In genomic region chr6:108133594-108134179, GRCh38 we compare ENCODE assay signal across 8 cellular contexts. TPM values are rescaled to one million over a fixed set of nuclear protein-coding genes. Genes with fewer than 3 reads are reported as not detected.
DNase-seq lines count a peak whose midpoint lies in the region; ATAC-seq, FAIRE-seq and TF ChIP-seq lines count a peak whose summit lies in the region.

No MANE protein-coding gene starts in this region.

- BruUV-seq in K562 (replicated peaks; lab: Mats Ljungman, UMichigan), result no TSS peak

- H3K9ac ChIP-seq in K562 (ENCODE audit: insufficient read depth in 1 of 2, low read depth in 2 of 2, low read length in 2 of 2), result peak overlapping the region in 1 of 2 experiments; percentile 84; a peak in 1 of 4 replicates

- TF ChIP-seq RAD21 in K562 (CRISPR knock-in tag; conservative IDR thresholded peaks at IDR 0.05 in 1 of 2, IDR thresholded peaks at IDR 0.05 in 1 of 2), result no peak

- H3K9me3 ChIP-seq in K562 (replicated peaks; ENCODE audit: control insufficient read depth, insufficient read depth, low read depth, low read length), result no peaks in the 10 kb centered on the region

- H3K4me2 ChIP-seq in K562 (ENCODE audit: insufficient read depth, low read length), result peak overlapping the region; percentile 45; the same call in 1 of the 2 replicates

- H3K27me3 ChIP-seq in BJ (ENCODE audit: control insufficient read depth, insufficient read depth, low read length) (peaks cover 7% of the 10 kb centered on the region; the same call in 1 of the 2 replicates), K562 (ENCODE audit: control insufficient read depth in 2 of 2, insufficient read depth in 2 of 2, low read length in 2 of 2) (peaks cover 26 to 45% of the 10 kb centered on the region in 2 experiments)

- no peaks in the 10 kb centered on the region for H3K79me2 ChIP-seq in K562 (ENCODE audit: control insufficient read depth, insufficient read depth, low read length)

- ATAC-seq in K562, result peak; percentile 92
- ATAC-seq in HG03045 (IDR thresholded peaks at IDR 0.05; ENCODE audit: unreplicated experiment), result no peak

- peak; percentile 9 for DNase-seq in BJ (ENCODE audit: low read depth)
- peak; percentile 59 for DNase-seq in HCEC 1CT
- DNase-seq in NCI-H82 treated with DMSO at 0.1 percent for 48 hours (lab: John Stamatoyannopoulos, UW; ENCODE audit: unreplicated experiment), result peak; percentile 25
- peak; percentile 36 to 51 (median 48) for DNase-seq in K562 (ENCODE audit: extremely low read depth in 1 of 4, low spot score in 3 of 4)
- peak; percentile 92 for DNase-seq in retina
- no peak for DNase-seq in foreskin melanocyte

- no peaks in the 10 kb centered on the region for H4K20me1 ChIP-seq in K562 (replicated peaks; ENCODE audit: control insufficient read depth, insufficient read depth, low read length)

- H3K27ac ChIP-seq in K562 (ENCODE audit: extremely low read depth, low read depth, low read length), result no peak overlapping the region

- no peak for TF ChIP-seq POLR2A in K562 (conservative IDR thresholded peaks at IDR 0.05)

- H3K36me3 ChIP-seq in BJ (ENCODE audit: control insufficient read depth, insufficient read depth, low read length) (no peaks in the 10 kb centered on the region), K562 (ENCODE audit: control insufficient read depth, insufficient read depth, low read length) (no peaks in the 10 kb centered on the region)

- H2AFZ ChIP-seq in K562 (ENCODE audit: low read depth, low read length), result peak overlapping the region; percentile 58

- in situ Hi-C loops in K562 (cut with MboI), result no loop called here

- no peaks in the 10 kb centered on the region for H3K9me1 ChIP-seq in K562 (ENCODE audit: control insufficient read depth, insufficient read depth, low read length)

- no peak for TF ChIP-seq CTCF in BJ (IDR thresholded peaks at IDR 0.05; ENCODE audit: insufficient read depth, low read depth, low read length)
- TF ChIP-seq CTCF in K562 (IDR thresholded peaks at IDR 0.05 in 2 of 3, conservative IDR thresholded peaks at IDR 0.05 in 1 of 3; ENCODE audit: insufficient read depth in 2 of 3, low read depth in 1 of 3, low read length in 3 of 3), result peak in 1 of 3 experiments; percentile 9; a peak in 1 of 6 replicates

- H3K4me1 ChIP-seq in K562 (replicated peaks in 1 of 2; ENCODE audit: control insufficient read depth in 2 of 2, insufficient read depth in 2 of 2, low read length in 2 of 2), result peaks cover 0 to 6% of the 10 kb centered on the region in 2 experiments; a peak in 2 of 5 replicates

- intact Hi-C loops in K562 (cut with micrococcal nuclease), result no loop called here

- CTCF ChIA-PET in BJ (lab: Yijun Ruan, JAX), result interaction anchor here (0.8 kb wide), 1 partner anchor 19 kb away, joined by 3 read pairs; no protein-coding TSS in a partner anchor
- CTCF ChIA-PET in K562 (lab: Yijun Ruan, JAX; ENCODE audit: low intra/inter-chr PET ratio), result no interaction called here

- H3K4me3 ChIP-seq in BJ (ENCODE audit: low read depth, low read length) (peak overlapping the region; percentile 37), K562 (0 out of 2 replicates have a peak overlapping the region, but pooled peaks have one; percentile 12), iPS-11a (ENCODE audit: low read depth, low read length) (peak overlapping the region; percentile 6)

- TF ChIP-seq EP300 in K562 (IDR thresholded peaks at IDR 0.05; ENCODE audit: low read length), result no peak

- 9% methylated on average over 28 of the region's 36 CpGs for WGBS in K562 (ENCODE audit: insufficient coverage, low coverage, missing lambda C conversion rate)

- POLR2A ChIA-PET in BJ (lab: Charles Lee), result no interaction called here
- POLR2A ChIA-PET in K562 (lab: Yijun Ruan, JAX), result interaction anchor here (0.7 to 0.9 kb wide), 2 partner anchors 13 to 29 kb away, joined by 3 to 4 read pairs; no protein-coding TSS in a partner anchor

- no peak for FAIRE-seq in K562 (lab: Jason Lieb, UNC)

TF ChIP-seq in K562, 482 proteins besides CTCF, POLR2A, EP300 and RAD21 (continues in another document):
- TF ChIP-seq TEAD1 (CRISPR knock-in tag; IDR thresholded peaks at IDR 0.05), result peak in 1 of 2 experiments; percentile 58; a peak in 2 of 4 replicates
- no peak for TF ChIP-seq SFPQ (IDR thresholded peaks at IDR 0.05; ENCODE audit: low read depth, low read length)
- TF ChIP-seq DPF2 (IDR thresholded peaks at IDR 0.05), result no peak
- TF ChIP-seq TEAD4 (IDR thresholded peaks at IDR 0.05; ENCODE audit: low read length), result 0 out of 2 replicates have a peak, but pooled peaks have one; percentile 11
- TF ChIP-seq TEAD4 (CRISPR knock-in tag; IDR thresholded peaks at IDR 0.05; ENCODE audit: borderline replicate concordance), result no peak
- TF ChIP-seq JUN (IDR thresholded peaks at IDR 0.05; ENCODE audit: borderline replicate concordance, low read depth, low read length), result 0 out of 2 replicates have a peak, but pooled peaks have one; percentile 24
- TF ChIP-seq JUN (CRISPR knock-in tag; IDR thresholded peaks at IDR 0.05; ENCODE audit: borderline replicate concordance), result no peak
- no peak for TF ChIP-seq ZSCAN32 (CRISPR knock-in tag; IDR thresholded peaks at IDR 0.05)
- TF ChIP-seq TAF7 (tag; IDR thresholded peaks at IDR 0.05), result no peak
- peak; percentile 47; the same call in 1 of the 2 replicates for TF ChIP-seq EGR1 (conservative IDR thresholded peaks at IDR 0.05)
- TF ChIP-seq MECOM (CRISPR knock-in tag; IDR thresholded peaks at IDR 0.05), result no peak
- TF ChIP-seq YY1 (IDR thresholded peaks at IDR 0.05; ENCODE audit: borderline replicate concordance in 1 of 3, control insufficient read depth in 1 of 3, extremely low read depth in 1 of 3, insufficient read depth in 3 of 3, insufficient read length in 1 of 3, insufficient replicate concordance in 2 of 3, low read depth in 1 of 3, low read length in 2 of 3), result no peak
- no peak for TF ChIP-seq ZNF23 (CRISPR knock-in tag; IDR thresholded peaks at IDR 0.05)
- TF ChIP-seq NRF1 (conservative IDR thresholded peaks at IDR 0.05 in 1 of 2, IDR thresholded peaks at IDR 0.05 in 1 of 2), result 0 out of 4 replicates have a peak, but pooled peaks of 1 of the 2 experiments have one; percentile 26

RNA-seq across cellular contexts. Expression of gene NR2E1, which starts 32.1 kb away (rescaled TPM):
- not detected in 2 replicates for polyA plus RNA-seq in BJ (2011; rRNA removed)
- polyA minus RNA-seq in BJ (2011; rRNA and poly(A)+ RNA removed), result not detected in 2 replicates
- total RNA-seq in K562 (2011; cell fraction: chromatin; rRNA removed; ENCODE audit: low replicate concordance), result not detected in 2 replicates
- total RNA-seq in K562 (2011; cell fraction: nucleolus; rRNA removed), result not detected in 2 replicates
- total RNA-seq in K562 (2011; cell fraction: nucleoplasm; rRNA removed), result not detected in 2 replicates
- not detected in 2 replicates for total RNA-seq in K562 (2014; rRNA removed)
- total RNA-seq in K562 (2014; rRNA removed; fragmentation: Illumina TruSeq; extraction: Trizol), result not detected in 2 replicates
- total RNA-seq in K562 (2015; rRNA removed; fragmentation: Illumina TruSeq; extraction: Trizol), result not detected in 2 replicates
- not detected in 2 replicates for total RNA-seq in K562 (2021)
- not detected in 2 replicates for polyA plus RNA-seq in K562 (2011; rRNA removed)
- polyA plus RNA-seq in K562 (2011; cell fraction: cytosol; rRNA removed), result not detected in 2 replicates
- polyA plus RNA-seq in K562 (2011; cell fraction: nucleus; rRNA removed), result not detected in 2 replicates
- not detected in 2 replicates for polyA plus RNA-seq in K562 (2012)
- not detected in 2 replicates for polyA plus RNA-seq in K562 (2014; fragmentation: Illumina TruSeq; extraction: Trizol)
- polyA plus RNA-seq in K562 (2014; fragmentation: Nextera tagmentation; extraction: Ambion mirVana), result not detected
- polyA plus RNA-seq in K562 (2014; rRNA removed), result not detected in 2 replicates
- not detected in 2 replicates for polyA minus RNA-seq in K562 (2011; rRNA and poly(A)+ RNA removed)
- not detected in 2 replicates for polyA minus RNA-seq in K562 (2011; cell fraction: cytosol; rRNA and poly(A)+ RNA removed)
- not detected in 2 replicates for polyA minus RNA-seq in K562 (2011; cell fraction: nucleus; rRNA and poly(A)+ RNA removed)

RNA-seq across cellular contexts. Expression of gene OSTM1, which starts 59.1 kb away (rescaled TPM):
- polyA plus RNA-seq in BJ (2011; rRNA removed) (20.1 and 33.6 TPM in 2 replicates), K562 (2011; rRNA removed) (21.9 and 27.6 TPM in 2 replicates), K562 (2014; fragmentation: Illumina TruSeq; extraction: Trizol) (9.9 and 10.1 TPM in 2 replicates), K562 (2014; fragmentation: Nextera tagmentation; extraction: Ambion mirVana) (1 to 10 TPM; 5.6 to 7.6 TPM), K562 (2014; rRNA removed) (7.2 and 9.3 TPM in 2 replicates)
- polyA minus RNA-seq in BJ (2011; rRNA and poly(A)+ RNA removed), result 14.5 and 23.0 TPM in 2 replicates
- 6.2 and 19.2 TPM in 2 replicates for total RNA-seq in K562 (2011; cell fraction: chromatin; rRNA removed; ENCODE audit: low replicate concordance)
- total RNA-seq in K562 (2011; cell fraction: nucleolus; rRNA removed), result 7.7 and 8.6 TPM in 2 replicates
- 11.4 and 19.8 TPM in 2 replicates for total RNA-seq in K562 (2011; cell fraction: nucleoplasm; rRNA removed)
- total RNA-seq in K562 (2014; rRNA removed) (16.3 and 26.2 TPM in 2 replicates), K562 (2014; rRNA removed; fragmentation: Illumina TruSeq; extraction: Trizol) (20.2 and 24.9 TPM in 2 replicates), K562 (2015; rRNA removed; fragmentation: Illumina TruSeq; extraction: Trizol) (18.3 and 19.8 TPM in 2 replicates), K562 (2021) (26.6 and 29.5 TPM in 2 replicates)
- polyA plus RNA-seq in K562 (2011; cell fraction: cytosol; rRNA removed), result 4.4 and 20.5 TPM in 2 replicates
- 10.1 and 13.0 TPM in 2 replicates for polyA plus RNA-seq in K562 (2011; cell fraction: nucleus; rRNA removed)
- polyA plus RNA-seq in K562 (2012), result 15.8 and 42.2 TPM in 2 replicates
- polyA minus RNA-seq in K562 (2011; rRNA and poly(A)+ RNA removed), result 22.5 and 24.7 TPM in 2 replicates
- 10.1 and 16.5 TPM in 2 replicates for polyA minus RNA-seq in K562 (2011; cell fraction: cytosol; rRNA and poly(A)+ RNA removed)
- 8.5 and 10.9 TPM in 2 replicates for polyA minus RNA-seq in K562 (2011; cell fraction: nucleus; rRNA and poly(A)+ RNA removed)
